ENCODE assay signal across 7 cellular contexts in the genomic region with DNA sequence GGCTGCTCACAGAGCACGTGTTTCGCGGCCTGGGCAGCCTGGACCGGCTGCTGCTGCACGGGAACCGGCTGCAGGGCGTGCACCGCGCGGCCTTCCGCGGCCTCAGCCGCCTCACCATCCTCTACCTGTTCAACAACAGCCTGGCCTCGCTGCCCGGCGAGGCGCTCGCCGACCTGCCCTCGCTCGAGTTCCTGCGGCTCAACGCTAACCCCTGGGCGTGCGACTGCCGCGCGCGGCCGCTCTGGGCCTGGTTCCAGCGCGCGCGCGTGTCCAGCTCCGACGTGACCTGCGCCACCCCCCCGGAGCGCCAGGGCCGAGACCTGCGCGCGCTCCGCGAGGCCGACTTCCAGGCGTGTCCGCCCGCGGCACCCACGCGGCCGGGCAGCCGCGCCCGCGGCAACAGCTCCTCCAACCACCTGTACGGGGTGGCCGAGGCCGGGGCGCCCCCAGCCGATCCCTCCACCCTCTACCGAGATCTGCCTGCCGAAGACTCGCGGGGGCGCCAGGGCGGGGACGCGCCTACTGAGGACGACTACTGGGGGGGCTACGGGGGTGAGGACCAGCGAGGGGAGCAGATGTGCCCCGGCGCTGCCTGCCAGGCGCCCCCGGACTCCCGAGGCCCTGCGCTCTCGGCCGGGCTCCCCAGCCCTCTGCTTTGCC. TPM values are rescaled to one million over a fixed set of nuclear protein-coding genes. Genes with fewer than 3 reads are reported as not detected.
DNase-seq lines count a peak whose midpoint lies in the region; ATAC-seq and FAIRE-seq lines count a peak whose summit lies in the region.
"Had no signal": no experiment of that assay in that cellular context is flagged by ENCODE, and none has a peak within 500 bp of the region (broad histone marks: within the 10 kb centered on the region; RNA-seq: fewer than 3 reads in every experiment).

No MANE protein-coding gene starts in this region.

- H3K36me3 ChIP-seq in SJSA1: no peaks in the 10 kb centered on the region

- intact Hi-C loops in Right ventricle myocardium superior (cut with DNase I): no loop called here

- peak; percentile 28 to 31 for ATAC-seq in activated CD4-positive, CD25-positive, alpha-beta regulatory T cell treated with anti-CD3 and anti-CD28 coated beads, Interleukin-2, amount 50 U/mL, for 24 hours
- peak; percentile 86 for ATAC-seq in Right ventricle myocardium superior (ENCODE audit: poor library complexity)

- peak overlapping the region; percentile 15 for H3K4me3 ChIP-seq in SJSA1

- H3K4me1 ChIP-seq in SJSA1 (replicated peaks): peaks cover 10% of the 10 kb centered on the region

- no peak for DNase-seq in activated CD4-positive, CD25-positive, alpha-beta regulatory T cell treated with anti-CD3 and anti-CD28 coated beads, Interleukin-2, amount 50 U/mL, for 72 hours
- DNase-seq in SJSA1 (ENCODE audit: low read depth in 1 of 2, low spot score in 2 of 2): no peak
- DNase-seq in Right ventricle myocardium superior: peak; percentile 71
- peak in 4 of 6 experiments; percentile 18 to 41 (median 34) for DNase-seq in stimulated activated naive CD4-positive, alpha-beta T cell (lab: John Stamatoyannopoulos, UW)
- no peak for DNase-seq in HTR-8/SVneo (ENCODE audit: insufficient read length, low spot score)
- DNase-seq: DND-41 had no signal

- FAIRE-seq in HTR-8/SVneo (lab: Jason Lieb, UNC): no peak

- H3K27me3 ChIP-seq in SJSA1 (replicated peaks): peaks cover 50% of the 10 kb centered on the region

- H3K27ac ChIP-seq in SJSA1: no peak overlapping the region

- H3K9me3 ChIP-seq in SJSA1 (replicated peaks): no peaks in the 10 kb centered on the region

RNA-seq across cellular contexts. Expression of gene RTN4RL2, which starts 16.0 kb away (rescaled TPM):
- total RNA-seq in SJSA1 (2014; rRNA removed; shearing (Covaris generic)): not detected in 2 replicates
- 1.9 TPM for total RNA-seq in Right ventricle myocardium superior

RNA-seq across cellular contexts. Expression of gene SLC43A1, which starts 39.1 kb away (rescaled TPM):
- total RNA-seq in SJSA1 (2014; rRNA removed; shearing (Covaris generic)): 6.0 and 6.4 TPM in 2 replicates
- total RNA-seq in Right ventricle myocardium superior: 5.4 TPM

RNA-seq across cellular contexts. Expression of gene SLC43A3, which starts 49.4 kb away (rescaled TPM):
- 49.5 and 62.2 TPM in 2 replicates for total RNA-seq in SJSA1 (2014; rRNA removed; shearing (Covaris generic))
- 20.0 TPM for total RNA-seq in Right ventricle myocardium superior

RNA-seq across cellular contexts. Expression of gene TIMM10, which starts 54.2 kb away (rescaled TPM):
- total RNA-seq in SJSA1 (2014; rRNA removed; shearing (Covaris generic)): 105 and 157 TPM in 2 replicates
- 64.8 TPM for total RNA-seq in Right ventricle myocardium superior

Comparison
In these comparisons a context has a peak if more than half of its experiments do, and no peak if none do; other contexts are left out.
1. DNase-seq: peak in Right ventricle myocardium superior (single experiment) and stimulated activated naive CD4-positive, alpha-beta T cell (4 of 6); none in activated CD4-positive, CD25-positive, alpha-beta regulatory T cell treated with anti-CD3 and anti-CD28 coated beads, Interleukin-2, amount 50 U/mL, for 72 hours (single experiment), SJSA1 (0 of 2) and HTR-8/SVneo (single experiment).